ENCODE assay signal across 3 cellular contexts in the genomic region with DNA sequence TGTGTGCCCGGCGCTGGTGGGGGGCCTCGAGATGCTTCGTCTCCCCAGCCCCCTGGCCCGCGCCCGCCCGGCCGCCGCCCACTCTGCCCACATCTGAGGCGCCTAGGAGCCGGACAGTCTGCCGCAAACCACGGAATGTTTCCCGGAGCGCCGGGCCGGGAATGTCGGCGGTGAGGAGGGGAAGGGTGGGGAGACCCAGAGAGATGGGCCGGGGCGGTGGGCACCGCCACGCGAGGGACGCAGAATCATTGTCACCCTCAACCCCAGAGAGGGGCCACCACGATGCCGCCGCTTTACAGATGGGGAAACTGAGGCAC.
TF ChIP-seq lines count a peak whose summit lies in the region.

No MANE protein-coding gene starts in this region.

TF ChIP-seq in SK-N-SH, 30 proteins besides CTCF, POLR2A, EP300 and RAD21 (continued from another document):
- TF ChIP-seq, protein P1, sequence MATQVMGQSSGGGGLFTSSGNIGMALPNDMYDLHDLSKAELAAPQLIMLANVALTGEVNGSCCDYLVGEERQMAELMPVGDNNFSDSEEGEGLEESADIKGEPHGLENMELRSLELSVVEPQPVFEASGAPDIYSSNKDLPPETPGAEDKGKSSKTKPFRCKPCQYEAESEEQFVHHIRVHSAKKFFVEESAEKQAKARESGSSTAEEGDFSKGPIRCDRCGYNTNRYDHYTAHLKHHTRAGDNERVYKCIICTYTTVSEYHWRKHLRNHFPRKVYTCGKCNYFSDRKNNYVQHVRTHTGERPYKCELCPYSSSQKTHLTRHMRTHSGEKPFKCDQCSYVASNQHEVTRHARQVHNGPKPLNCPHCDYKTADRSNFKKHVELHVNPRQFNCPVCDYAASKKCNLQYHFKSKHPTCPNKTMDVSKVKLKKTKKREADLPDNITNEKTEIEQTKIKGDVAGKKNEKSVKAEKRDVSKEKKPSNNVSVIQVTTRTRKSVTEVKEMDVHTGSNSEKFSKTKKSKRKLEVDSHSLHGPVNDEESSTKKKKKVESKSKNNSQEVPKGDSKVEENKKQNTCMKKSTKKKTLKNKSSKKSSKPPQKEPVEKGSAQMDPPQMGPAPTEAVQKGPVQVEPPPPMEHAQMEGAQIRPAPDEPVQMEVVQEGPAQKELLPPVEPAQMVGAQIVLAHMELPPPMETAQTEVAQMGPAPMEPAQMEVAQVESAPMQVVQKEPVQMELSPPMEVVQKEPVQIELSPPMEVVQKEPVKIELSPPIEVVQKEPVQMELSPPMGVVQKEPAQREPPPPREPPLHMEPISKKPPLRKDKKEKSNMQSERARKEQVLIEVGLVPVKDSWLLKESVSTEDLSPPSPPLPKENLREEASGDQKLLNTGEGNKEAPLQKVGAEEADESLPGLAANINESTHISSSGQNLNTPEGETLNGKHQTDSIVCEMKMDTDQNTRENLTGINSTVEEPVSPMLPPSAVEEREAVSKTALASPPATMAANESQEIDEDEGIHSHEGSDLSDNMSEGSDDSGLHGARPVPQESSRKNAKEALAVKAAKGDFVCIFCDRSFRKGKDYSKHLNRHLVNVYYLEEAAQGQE (IDR thresholded peaks at IDR 0.05; ENCODE audit: low read depth, low read length): no peak
- TF ChIP-seq GABPA (IDR thresholded peaks at IDR 0.05; ENCODE audit: low read depth): no peak
- TF ChIP-seq, protein P2, sequence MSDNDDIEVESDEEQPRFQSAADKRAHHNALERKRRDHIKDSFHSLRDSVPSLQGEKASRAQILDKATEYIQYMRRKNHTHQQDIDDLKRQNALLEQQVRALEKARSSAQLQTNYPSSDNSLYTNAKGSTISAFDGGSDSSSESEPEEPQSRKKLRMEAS (IDR thresholded peaks at IDR 0.05; ENCODE audit: low read depth): no peak
TF ChIP-seq in SK-N-SH: peak in this region for 0.

TF ChIP-seq in SK-N-SH treated with all-trans-retinoic acid at 6 μM for 48 hours, 23 proteins besides CTCF, POLR2A, EP300 and RAD21 (continued from another document):
- no peak for TF ChIP-seq BACH2 (CRISPR knock-in tag; IDR thresholded peaks at IDR 0.05; ENCODE audit: borderline replicate concordance)
- TF ChIP-seq ZFP30 (CRISPR knock-in tag; IDR thresholded peaks at IDR 0.05): no peak
- TF ChIP-seq, protein P3, sequence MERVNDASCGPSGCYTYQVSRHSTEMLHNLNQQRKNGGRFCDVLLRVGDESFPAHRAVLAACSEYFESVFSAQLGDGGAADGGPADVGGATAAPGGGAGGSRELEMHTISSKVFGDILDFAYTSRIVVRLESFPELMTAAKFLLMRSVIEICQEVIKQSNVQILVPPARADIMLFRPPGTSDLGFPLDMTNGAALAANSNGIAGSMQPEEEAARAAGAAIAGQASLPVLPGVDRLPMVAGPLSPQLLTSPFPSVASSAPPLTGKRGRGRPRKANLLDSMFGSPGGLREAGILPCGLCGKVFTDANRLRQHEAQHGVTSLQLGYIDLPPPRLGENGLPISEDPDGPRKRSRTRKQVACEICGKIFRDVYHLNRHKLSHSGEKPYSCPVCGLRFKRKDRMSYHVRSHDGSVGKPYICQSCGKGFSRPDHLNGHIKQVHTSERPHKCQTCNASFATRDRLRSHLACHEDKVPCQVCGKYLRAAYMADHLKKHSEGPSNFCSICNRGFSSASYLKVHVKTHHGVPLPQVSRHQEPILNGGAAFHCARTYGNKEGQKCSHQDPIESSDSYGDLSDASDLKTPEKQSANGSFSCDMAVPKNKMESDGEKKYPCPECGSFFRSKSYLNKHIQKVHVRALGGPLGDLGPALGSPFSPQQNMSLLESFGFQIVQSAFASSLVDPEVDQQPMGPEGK (CRISPR knock-in tag; IDR thresholded peaks at IDR 0.05; ENCODE audit: borderline replicate concordance): no peak
- TF ChIP-seq RARB (CRISPR knock-in tag; IDR thresholded peaks at IDR 0.05): no peak
- TF ChIP-seq, protein P4, sequence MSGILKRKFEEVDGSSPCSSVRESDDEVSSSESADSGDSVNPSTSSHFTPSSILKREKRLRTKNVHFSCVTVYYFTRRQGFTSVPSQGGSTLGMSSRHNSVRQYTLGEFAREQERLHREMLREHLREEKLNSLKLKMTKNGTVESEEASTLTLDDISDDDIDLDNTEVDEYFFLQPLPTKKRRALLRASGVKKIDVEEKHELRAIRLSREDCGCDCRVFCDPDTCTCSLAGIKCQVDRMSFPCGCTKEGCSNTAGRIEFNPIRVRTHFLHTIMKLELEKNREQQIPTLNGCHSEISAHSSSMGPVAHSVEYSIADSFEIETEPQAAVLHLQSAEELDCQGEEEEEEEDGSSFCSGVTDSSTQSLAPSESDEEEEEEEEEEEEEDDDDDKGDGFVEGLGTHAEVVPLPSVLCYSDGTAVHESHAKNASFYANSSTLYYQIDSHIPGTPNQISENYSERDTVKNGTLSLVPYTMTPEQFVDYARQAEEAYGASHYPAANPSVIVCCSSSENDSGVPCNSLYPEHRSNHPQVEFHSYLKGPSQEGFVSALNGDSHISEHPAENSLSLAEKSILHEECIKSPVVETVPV (CRISPR knock-in tag; IDR thresholded peaks at IDR 0.05): no peak
- TF ChIP-seq, protein P5, sequence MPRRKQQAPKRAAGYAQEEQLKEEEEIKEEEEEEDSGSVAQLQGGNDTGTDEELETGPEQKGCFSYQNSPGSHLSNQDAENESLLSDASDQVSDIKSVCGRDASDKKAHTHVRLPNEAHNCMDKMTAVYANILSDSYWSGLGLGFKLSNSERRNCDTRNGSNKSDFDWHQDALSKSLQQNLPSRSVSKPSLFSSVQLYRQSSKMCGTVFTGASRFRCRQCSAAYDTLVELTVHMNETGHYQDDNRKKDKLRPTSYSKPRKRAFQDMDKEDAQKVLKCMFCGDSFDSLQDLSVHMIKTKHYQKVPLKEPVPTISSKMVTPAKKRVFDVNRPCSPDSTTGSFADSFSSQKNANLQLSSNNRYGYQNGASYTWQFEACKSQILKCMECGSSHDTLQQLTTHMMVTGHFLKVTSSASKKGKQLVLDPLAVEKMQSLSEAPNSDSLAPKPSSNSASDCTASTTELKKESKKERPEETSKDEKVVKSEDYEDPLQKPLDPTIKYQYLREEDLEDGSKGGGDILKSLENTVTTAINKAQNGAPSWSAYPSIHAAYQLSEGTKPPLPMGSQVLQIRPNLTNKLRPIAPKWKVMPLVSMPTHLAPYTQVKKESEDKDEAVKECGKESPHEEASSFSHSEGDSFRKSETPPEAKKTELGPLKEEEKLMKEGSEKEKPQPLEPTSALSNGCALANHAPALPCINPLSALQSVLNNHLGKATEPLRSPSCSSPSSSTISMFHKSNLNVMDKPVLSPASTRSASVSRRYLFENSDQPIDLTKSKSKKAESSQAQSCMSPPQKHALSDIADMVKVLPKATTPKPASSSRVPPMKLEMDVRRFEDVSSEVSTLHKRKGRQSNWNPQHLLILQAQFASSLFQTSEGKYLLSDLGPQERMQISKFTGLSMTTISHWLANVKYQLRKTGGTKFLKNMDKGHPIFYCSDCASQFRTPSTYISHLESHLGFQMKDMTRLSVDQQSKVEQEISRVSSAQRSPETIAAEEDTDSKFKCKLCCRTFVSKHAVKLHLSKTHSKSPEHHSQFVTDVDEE (CRISPR knock-in tag; IDR thresholded peaks at IDR 0.05): no peak
- TF ChIP-seq ARNTL (CRISPR knock-in tag; IDR thresholded peaks at IDR 0.05; ENCODE audit: borderline replicate concordance, low read depth): no peak
- no peak for TF ChIP-seq ZNF70 (CRISPR knock-in tag; IDR thresholded peaks at IDR 0.05)
- no peak for TF ChIP-seq ESRRG (CRISPR knock-in tag; IDR thresholded peaks at IDR 0.05)
- TF ChIP-seq, protein P6, sequence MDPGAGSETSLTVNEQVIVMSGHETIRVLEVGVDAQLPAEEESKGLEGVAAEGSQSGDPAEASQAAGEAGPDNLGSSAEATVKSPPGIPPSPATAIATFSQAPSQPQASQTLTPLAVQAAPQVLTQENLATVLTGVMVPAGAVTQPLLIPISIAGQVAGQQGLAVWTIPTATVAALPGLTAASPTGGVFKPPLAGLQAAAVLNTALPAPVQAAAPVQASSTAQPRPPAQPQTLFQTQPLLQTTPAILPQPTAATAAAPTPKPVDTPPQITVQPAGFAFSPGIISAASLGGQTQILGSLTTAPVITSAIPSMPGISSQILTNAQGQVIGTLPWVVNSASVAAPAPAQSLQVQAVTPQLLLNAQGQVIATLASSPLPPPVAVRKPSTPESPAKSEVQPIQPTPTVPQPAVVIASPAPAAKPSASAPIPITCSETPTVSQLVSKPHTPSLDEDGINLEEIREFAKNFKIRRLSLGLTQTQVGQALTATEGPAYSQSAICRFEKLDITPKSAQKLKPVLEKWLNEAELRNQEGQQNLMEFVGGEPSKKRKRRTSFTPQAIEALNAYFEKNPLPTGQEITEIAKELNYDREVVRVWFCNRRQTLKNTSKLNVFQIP (CRISPR knock-in tag; IDR thresholded peaks at IDR 0.05; ENCODE audit: borderline replicate concordance, low read depth): no peak
- TF ChIP-seq ZC3H10 (CRISPR knock-in tag; IDR thresholded peaks at IDR 0.05): no peak
- TF ChIP-seq SNAI2 (CRISPR knock-in tag; IDR thresholded peaks at IDR 0.05): no peak

TF ChIP-seq in H1, 55 proteins besides CTCF, POLR2A, EP300 and RAD21 (continued from another document):
- TF ChIP-seq, protein P7, sequence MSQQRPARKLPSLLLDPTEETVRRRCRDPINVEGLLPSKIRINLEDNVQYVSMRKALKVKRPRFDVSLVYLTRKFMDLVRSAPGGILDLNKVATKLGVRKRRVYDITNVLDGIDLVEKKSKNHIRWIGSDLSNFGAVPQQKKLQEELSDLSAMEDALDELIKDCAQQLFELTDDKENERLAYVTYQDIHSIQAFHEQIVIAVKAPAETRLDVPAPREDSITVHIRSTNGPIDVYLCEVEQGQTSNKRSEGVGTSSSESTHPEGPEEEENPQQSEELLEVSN (IDR thresholded peaks at IDR 0.05): no peak
- TF ChIP-seq YY1 (IDR thresholded peaks at IDR 0.05; ENCODE audit: low read depth, low read length) (no peak), JUN (IDR thresholded peaks at IDR 0.05; ENCODE audit: low read depth, low read length) (no peak), BACH1 (IDR thresholded peaks at IDR 0.05; ENCODE audit: low read length) (no peak), SAP30 (IDR thresholded peaks at IDR 0.05; ENCODE audit: insufficient read depth, insufficient replicate concordance, low read length) (no peak), SP2 (IDR thresholded peaks at IDR 0.05; ENCODE audit: low read length) (no peak)
TF ChIP-seq in H1: peak in this region for 0.
